ENCODE assay signal across 29 cellular contexts in the genomic region with DNA sequence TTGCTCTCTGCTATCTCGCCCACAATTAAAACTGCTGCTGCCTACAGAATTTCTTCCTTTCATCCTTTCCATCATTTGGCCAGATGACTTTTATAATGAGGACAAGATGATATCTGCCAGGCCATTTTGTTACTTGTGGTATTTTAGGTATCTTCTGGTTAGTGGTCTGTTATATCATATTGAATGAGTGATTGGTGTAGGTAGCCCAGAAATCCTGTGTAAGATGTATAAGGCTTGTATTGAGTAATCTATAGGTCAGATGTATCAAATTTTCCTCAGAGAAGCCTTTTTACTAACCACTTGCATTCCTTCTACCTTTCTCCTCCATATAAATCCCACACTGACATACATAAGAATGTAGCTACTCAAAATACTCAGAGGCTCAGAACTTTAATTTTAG.
"Had no signal": no experiment of that assay in that cellular context is flagged by ENCODE, and none has a peak within 500 bp of the region (broad histone marks: within the 10 kb centered on the region; RNA-seq: fewer than 3 reads in every experiment).

No MANE protein-coding gene starts in this region.

- ATAC-seq: foreskin keratinocyte; gastroesophageal sphincter; heart left ventricle; left cardiac atrium; left lung; naive thymus-derived CD4-positive, alpha-beta T cell; sciatic nerve had no signal

- H3K4me1 Mint-ChIP-seq: nephron progenitor cell had no signal

- H3K36me3 ChIP-seq: prostate gland had no signal

- H3K27me3 ChIP-seq: esophagus muscularis mucosa, foreskin keratinocyte, gastroesophageal sphincter, heart left ventricle, hepatocyte, left lung, right atrium auricular region, stomach, thyroid gland, vagina had no signal

- FAIRE-seq: endothelial cell of umbilical vein had no signal

- H3K4me1 ChIP-seq: foreskin keratinocyte, gastroesophageal sphincter, left lung, prostate gland, thyroid gland, vagina had no signal

- H3K27me3 Mint-ChIP-seq: naive thymus-derived CD4-positive, alpha-beta T cell had no signal

- H3K4me2 ChIP-seq: hepatocyte, smooth muscle cell had no signal

- H2AFZ ChIP-seq: hepatocyte had no signal

- H3K79me2 ChIP-seq: hepatocyte had no signal

- H3K9me3 Mint-ChIP-seq: naive thymus-derived CD4-positive, alpha-beta T cell; nephron progenitor cell had no signal

- DNase-seq: dermis blood vessel endothelial cell; effector memory CD4-positive, alpha-beta T cell; foreskin keratinocyte; heart left ventricle; kidney; left cardiac atrium; left lung; mesenchymal stem cell; midbrain; naive thymus-derived CD4-positive, alpha-beta T cell; nephron progenitor cell; nucleus accumbens; stimulated activated CD4-positive, alpha-beta T cell treated with anti-CD3 and anti-CD28 coated beads, Interleukin-12 subunit alpha, Interleukin-12 subunit beta, amount 100 ng/mL, for 4 hours; stimulated activated CD4-positive, alpha-beta T cell treated with anti-CD3 and anti-CD28 coated beads, Interleukin-1b, Interleukin-23, amount 100 ng/mL, for 48 hours; stimulated activated CD4-positive, alpha-beta T cell treated with anti-CD3 and anti-CD28 coated beads, Interleukin-4, amount 100 ng/mL, for 1 hour; stimulated activated CD8-positive, alpha-beta memory T cell treated with anti-CD3 and anti-CD28 coated beads, Interleukin-4, amount 100 ng/mL, for 48 hours; stomach; thyroid gland; trophoblast cell had no signal

- H3K9me3 ChIP-seq: esophagus muscularis mucosa, gastroesophageal sphincter, heart left ventricle, left lung, prostate gland, right atrium auricular region, stomach, thyroid gland, vagina had no signal

- H3K4me3 Mint-ChIP-seq: naive thymus-derived CD4-positive, alpha-beta T cell; nephron progenitor cell had no signal

- H3K27ac ChIP-seq: coronary artery, esophagus muscularis mucosa, foreskin keratinocyte, gastroesophageal sphincter, heart left ventricle, hepatocyte, left lung, prostate gland, right atrium auricular region, stomach, thyroid gland, vagina had no signal

- H3K4me3 ChIP-seq: coronary artery, esophagus muscularis mucosa, gastroesophageal sphincter, heart left ventricle, hepatocyte, left lung, prostate gland, right atrium auricular region, smooth muscle cell, stomach, thyroid gland, vagina had no signal
